17 cellular contexts compared by ENCODE assay signal in genomic region chr2:55097083-55097461, GRCh38. TPM values are rescaled to one million over a fixed set of nuclear protein-coding genes. Genes with fewer than 3 reads are reported as not detected.
A peak's percentile ranks its signal among the peaks of the same experiment; 100 is the strongest.
DNase-seq lines count a peak whose midpoint lies in the region; ATAC-seq and TF ChIP-seq lines count a peak whose summit lies in the region.
"Had no signal": no experiment of that assay in that cellular context is flagged by ENCODE, and none has a peak within 500 bp of the region (broad histone marks: within the 10 kb centered on the region; RNA-seq: fewer than 3 reads in every experiment).

No MANE protein-coding gene starts in this region.

- H3K4me1 ChIP-seq in cardiac muscle cell (ENCODE audit: low read depth), result peaks cover 45% of the 10 kb centered on the region

- ATAC-seq in Right ventricle myocardium superior (ENCODE audit: poor library complexity) (no peak), HG03175 (IDR thresholded peaks at IDR 0.05; ENCODE audit: unreplicated experiment) (no peak), GM18498 (IDR thresholded peaks at IDR 0.05; ENCODE audit: unreplicated experiment) (no peak)
- ATAC-seq: HCT116; stimulated activated naive CD8-positive, alpha-beta T cell treated with anti-CD3 and anti-CD28 coated beads, Interleukin-15, Interleukin-2, amounts not matched to agents 100 U/mL and 50 U/mL, for 24 hours had no signal

- no peaks in the 10 kb centered on the region for H3K27me3 Mint-ChIP-seq in osteocyte (ENCODE audit: unreplicated experiment)

- H3K27ac Mint-ChIP-seq in osteocyte (ENCODE audit: unreplicated experiment), result no peak overlapping the region
- H3K27ac Mint-ChIP-seq: immature natural killer cell; T-helper 1 cell treated with Interleukin-12 subunit alpha and Interleukin-12 subunit beta and Interleukin-4 antibody, amounts not matched to agents 30 μg/mL and 1 μg/mL, for 36 hours had no signal

- H3K36me3 ChIP-seq in cardiac muscle cell, result no peaks in the 10 kb centered on the region

- H3K36me3 Mint-ChIP-seq in osteocyte (ENCODE audit: unreplicated experiment), result no peaks in the 10 kb centered on the region
- H3K36me3 Mint-ChIP-seq: immature natural killer cell had no signal

- H3K4me3 Mint-ChIP-seq in osteocyte (ENCODE audit: unreplicated experiment), result no peak overlapping the region
- H3K4me3 Mint-ChIP-seq: immature natural killer cell; T-helper 1 cell treated with Interleukin-12 subunit alpha and Interleukin-12 subunit beta and Interleukin-4 antibody, amounts not matched to agents 30 μg/mL and 1 μg/mL, for 36 hours had no signal

- no peak for TF ChIP-seq CTCF in cardiac muscle cell (IDR thresholded peaks at IDR 0.05; ENCODE audit: low read depth, low read length)
- TF ChIP-seq CTCF in fibroblast of villous mesenchyme (IDR thresholded peaks at IDR 0.05; ENCODE audit: insufficient read depth, low read depth, low read length), result no peak
- TF ChIP-seq CTCF in osteocyte (IDR thresholded peaks at IDR 0.05), result no peak

- H3K27ac ChIP-seq in cardiac muscle cell, result peak overlapping the region; percentile 75

- intact Hi-C loops in Right ventricle myocardium superior (cut with DNase I), result no loop called here

- H3K4me1 Mint-ChIP-seq in osteocyte (ENCODE audit: unreplicated experiment), result peaks cover 42% of the 10 kb centered on the region
- H3K4me1 Mint-ChIP-seq: immature natural killer cell had no signal

- DNase-seq in cardiac muscle cell (ENCODE audit: low read depth in 1 of 2, low spot score in 1 of 2), result no peak
- DNase-seq in Right ventricle myocardium superior, result no peak
- peak; percentile 22 for DNase-seq in fibroblast of villous mesenchyme (ENCODE audit: low read depth)
- DNase-seq in osteocyte (ENCODE audit: extremely low spot score, unreplicated experiment), result peak; percentile 17
- no peak for DNase-seq in stimulated activated CD4-positive, alpha-beta T cell treated with anti-CD3 and anti-CD28 coated beads, Interleukin-2, amount 100 ng/mL, for 24 hours
- DNase-seq in activated CD8-positive, alpha-beta memory T cell treated with anti-CD3 and anti-CD28 coated beads, Interleukin-2, amount 50 U/mL, for 48 hours, result no peak
- DNase-seq: activated CD4-positive, alpha-beta T cell treated with anti-CD3 and anti-CD28 coated beads for 48 hours; activated T-cell treated with anti-CD3 and anti-CD28 coated beads, Interleukin-2, amount 50 U/mL, for 1 hour; amniotic stem cell; dorsolateral prefrontal cortex; immature natural killer cell; NCI-H446 treated with DMSO at 0.1 percent for 48 hours; stimulated activated naive CD8-positive, alpha-beta T cell treated with anti-CD3 and anti-CD28 coated beads, Interleukin-15, Interleukin-2, amounts not matched to agents 100 U/mL and 50 U/mL, for 24 hours had no signal

- no peaks in the 10 kb centered on the region for H3K9me3 ChIP-seq in cardiac muscle cell (ENCODE audit: low read depth)

- no peaks in the 10 kb centered on the region for H3K9me3 Mint-ChIP-seq in osteocyte (ENCODE audit: unreplicated experiment)
- H3K9me3 Mint-ChIP-seq: immature natural killer cell; T-helper 1 cell treated with Interleukin-12 subunit alpha and Interleukin-12 subunit beta and Interleukin-4 antibody, amounts not matched to agents 30 μg/mL and 1 μg/mL, for 36 hours had no signal

- no peaks in the 10 kb centered on the region for H3K27me3 ChIP-seq in cardiac muscle cell
- H3K27me3 ChIP-seq: dorsolateral prefrontal cortex had no signal

- H3K4me3 ChIP-seq in cardiac muscle cell (no peak overlapping the region), fibroblast of villous mesenchyme (ENCODE audit: low read depth, low read length) (no peak overlapping the region)
- H3K4me3 ChIP-seq: dorsolateral prefrontal cortex had no signal

RNA-seq across cellular contexts. Expression of gene RTN4, which starts 46.8 kb away (rescaled TPM):
- 164 and 186 TPM in 2 replicates for total RNA-seq in cardiac muscle cell
- 205 and 223 TPM in 2 replicates for polyA plus RNA-seq in cardiac muscle cell
- total RNA-seq in Right ventricle myocardium superior, result 56.3 TPM
- 262 and 280 TPM in 2 replicates for total RNA-seq in fibroblast of villous mesenchyme
- total RNA-seq in osteocyte, result 532 and 603 TPM in 2 replicates

Comparison
In these comparisons a context has a peak if more than half of its experiments do, and no peak if none do; other contexts are left out.
1. DNase-seq: peak in fibroblast of villous mesenchyme (single experiment) and osteocyte (single experiment); none in cardiac muscle cell (0 of 2), Right ventricle myocardium superior (single experiment), stimulated activated CD4-positive, alpha-beta T cell treated with anti-CD3 and anti-CD28 coated beads, Interleukin-2, amount 100 ng/mL, for 24 hours (0 of 2) and activated CD8-positive, alpha-beta memory T cell treated with anti-CD3 and anti-CD28 coated beads, Interleukin-2, amount 50 U/mL, for 48 hours (single experiment).